In the genomic region with DNA sequence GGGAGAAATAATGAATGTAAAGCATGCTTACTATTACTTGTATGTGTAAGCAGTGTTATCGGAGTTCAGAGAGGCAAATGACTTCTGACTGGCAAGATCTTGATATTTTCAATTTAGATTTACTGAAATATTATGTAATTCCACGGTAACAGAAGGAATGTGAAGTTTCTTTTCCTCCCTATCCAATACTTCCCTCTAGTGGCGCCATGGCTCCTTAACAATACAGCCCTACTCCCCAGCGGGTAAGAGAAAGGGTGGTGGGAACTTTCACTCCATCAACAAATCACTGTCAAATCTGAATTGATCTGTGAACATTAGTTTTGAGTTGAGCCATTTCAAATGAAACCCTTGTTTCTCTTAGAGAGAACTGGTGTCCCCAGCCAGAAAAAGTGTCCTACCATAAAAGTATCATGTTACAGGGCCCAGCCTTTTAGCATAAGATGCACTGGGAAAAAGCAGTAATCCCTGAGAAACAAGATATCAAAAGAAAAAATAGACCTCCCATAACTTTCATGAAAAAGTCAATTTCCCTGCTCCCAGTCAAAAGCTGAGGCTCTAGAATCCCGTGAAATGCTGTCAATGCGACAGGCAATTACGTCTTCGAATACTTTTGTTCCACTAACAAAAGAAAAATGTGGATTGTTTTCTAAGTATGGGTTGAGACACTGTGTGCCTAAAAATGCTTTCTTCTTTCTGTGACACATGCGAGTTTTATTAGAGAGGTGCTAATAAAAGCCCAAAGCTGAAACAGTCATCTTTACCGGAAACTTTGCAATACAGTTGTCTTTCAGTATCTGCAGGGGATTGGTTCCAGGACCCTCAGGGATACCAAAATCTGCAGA, we compare ENCODE assay signal across 9 cellular contexts. TPM values are rescaled to one million over a fixed set of nuclear protein-coding genes. Genes with fewer than 3 reads are reported as not detected.
DNase-seq lines count a peak whose midpoint lies in the region; ATAC-seq and TF ChIP-seq lines count a peak whose summit lies in the region.
"Had no signal": no experiment of that assay in that cellular context is flagged by ENCODE, and none has a peak within 500 bp of the region (broad histone marks: within the 10 kb centered on the region; RNA-seq: fewer than 3 reads in every experiment).

No MANE protein-coding gene starts in this region.

- no peaks in the 10 kb centered on the region for H3K36me3 ChIP-seq in colonic mucosa
- no peaks in the 10 kb centered on the region for H3K36me3 ChIP-seq in mesodermal cell (ENCODE audit: control insufficient read depth, insufficient read depth, low read length)

- H3K4me1 ChIP-seq in colonic mucosa (no peaks in the 10 kb centered on the region), mesodermal cell (ENCODE audit: control insufficient read depth, insufficient read depth, low read length, poor library complexity, severe bottlenecking) (no peaks in the 10 kb centered on the region)

- no peaks in the 10 kb centered on the region for H3K27me3 ChIP-seq in colonic mucosa
- H3K27me3 ChIP-seq: BLaER1 treated with 17β-estradiol and CSF1 and Interleukin-3, amounts not matched to agents 10 nM and 100 nM had no signal

- DNase-seq in NCI-H1092 treated with DMSO at 0.1 percent for 48 hours (lab: John Stamatoyannopoulos, UW) = peak; percentile 7
- no peak for DNase-seq in NCI-H1092 (lab: John Stamatoyannopoulos, UW)
- peak; percentile 12 for DNase-seq in NCI-H2227 treated with DMSO at 0.1 percent for 48 hours (lab: John Stamatoyannopoulos, UW)
- peak; percentile 34 for DNase-seq in colonic mucosa

- intact Hi-C loops in colonic mucosa (cut with DNase I) = no loop called here

- H3K9me3 ChIP-seq in colonic mucosa (no peaks in the 10 kb centered on the region), mesodermal cell (ENCODE audit: control insufficient read depth, low read length) (peaks cover 3% of the 10 kb centered on the region)
- H3K9me3 ChIP-seq: BLaER1 treated with 17β-estradiol and CSF1 and Interleukin-3, amounts not matched to agents 10 nM and 100 nM had no signal

- no peak overlapping the region for H3K27ac ChIP-seq in colonic mucosa
- peak overlapping the region; percentile 39 for H3K27ac ChIP-seq in mesodermal cell (ENCODE audit: low read depth, low read length, severe bottlenecking)
- H3K27ac ChIP-seq: BLaER1 treated with 17β-estradiol and CSF1 and Interleukin-3, amounts not matched to agents 10 nM and 100 nM had no signal

- peak; percentile 67 for TF ChIP-seq CTCF in colonic mucosa (IDR thresholded peaks at IDR 0.05)

- 67 to 69% methylated on average over 2 to 7 of the region's 10 CpGs for WGBS in mesodermal cell (ENCODE audit: insufficient coverage in 2 of 2), 2 experiments

- no peak for ATAC-seq in activated CD4-positive, CD25-positive, alpha-beta regulatory T cell treated with anti-CD3 and anti-CD28 coated beads, Interleukin-2, amount 50 U/mL, for 24 hours
- ATAC-seq in GM21360 (IDR thresholded peaks at IDR 0.05; ENCODE audit: unreplicated experiment) (no peak), GM21737 (IDR thresholded peaks at IDR 0.05; ENCODE audit: unreplicated experiment) (no peak)

- H3K4me3 ChIP-seq in colonic mucosa = no peak overlapping the region
- no peak overlapping the region for H3K4me3 ChIP-seq in mesodermal cell (ENCODE audit: extremely low read depth, insufficient read depth, low read length, poor library complexity, severe bottlenecking)
- H3K4me3 ChIP-seq: BLaER1 treated with 17β-estradiol and CSF1 and Interleukin-3, amounts not matched to agents 10 nM and 100 nM had no signal

- no peak overlapping the region for H3K9ac ChIP-seq in colonic mucosa (ENCODE audit: low read depth in 2 of 2, low read length in 2 of 2)
- H3K9ac ChIP-seq: BLaER1 treated with 17β-estradiol and CSF1 and Interleukin-3, amounts not matched to agents 10 nM and 100 nM had no signal

RNA-seq across cellular contexts. Expression of gene COX7A2, which starts 12.9 kb away (rescaled TPM):
- 100 to 1,000 TPM; 795 to 814 TPM for total RNA-seq in colonic mucosa
- polyA plus RNA-seq in mesodermal cell (2013, experiment 1 of 2) = 291 TPM
- polyA plus RNA-seq in mesodermal cell (2013, experiment 2 of 2) = 294 TPM

RNA-seq across cellular contexts. Expression of gene COL12A1, which starts 24.9 kb away (rescaled TPM):
- total RNA-seq in colonic mucosa = 10 to 100 TPM in 1 of 2 donors, 1 to 10 TPM in 1; 3.6 to 20.2 TPM
- polyA plus RNA-seq in mesodermal cell (2013, experiment 1 of 2) = 23.2 TPM
- 15.9 TPM for polyA plus RNA-seq in mesodermal cell (2013, experiment 2 of 2)

RNA-seq across cellular contexts. Expression of gene TMEM30A, which starts 53.9 kb away (rescaled TPM):
- 100 to 1,000 TPM in 1 of 2 donors, 10 to 100 TPM in 1; 69.5 to 112 TPM for total RNA-seq in colonic mucosa
- 95.0 TPM for polyA plus RNA-seq in mesodermal cell (2013, experiment 1 of 2)
- 101 TPM for polyA plus RNA-seq in mesodermal cell (2013, experiment 2 of 2)
